In genomic region chr16:86465434-86465833, GRCh38 we compare ENCODE assay signal across 9 cellular contexts. TPM values are rescaled to one million over a fixed set of nuclear protein-coding genes. Genes with fewer than 3 reads are reported as not detected.
"Had no signal": no experiment of that assay in that cellular context is flagged by ENCODE, and none has a peak within 500 bp of the region (broad histone marks: within the 10 kb centered on the region; RNA-seq: fewer than 3 reads in every experiment).

No MANE protein-coding gene starts in this region.

- H3K36me3 Mint-ChIP-seq: IgD-negative memory B cell had no signal

- H3K27ac ChIP-seq: GM23248 had no signal

- ATAC-seq: HCT116 had no signal

- H3K9me3 ChIP-seq: HAP-1 had no signal

- DNase-seq: GM23248, GOT3, H7, KBM-7 had no signal

- H3K36me3 ChIP-seq: HAP-1 had no signal

- H3K4me3 ChIP-seq: GM23248, HAP-1 had no signal

- H2AFZ ChIP-seq: GM23248 had no signal

- H3K4me1 ChIP-seq: HAP-1 had no signal

- FAIRE-seq: HTR-8/SVneo had no signal

- H3K27ac Mint-ChIP-seq: IgD-negative memory B cell had no signal

- H3K4me3 Mint-ChIP-seq: IgD-negative memory B cell had no signal

- H3K9ac ChIP-seq: GM23248 had no signal

- H3K4me1 Mint-ChIP-seq: IgD-negative memory B cell had no signal

RNA-seq across cellular contexts. Expression of gene FOXF1, which starts 44.9 kb away (rescaled TPM):
- total RNA-seq: H7, HT-29 had no signal
- polyA plus RNA-seq: IgD-negative memory B cell had no signal
